2 cellular contexts compared by ENCODE assay signal in genomic region chr13:100362371-100362770, GRCh38.
TF ChIP-seq lines count a peak whose summit lies in the region.

No MANE protein-coding gene starts in this region.

TF ChIP-seq in IMR-90, 13 proteins besides CTCF, POLR2A, EP300 and RAD21:
- TF ChIP-seq MXI1 (IDR thresholded peaks at IDR 0.05; ENCODE audit: borderline replicate concordance, low read depth, low read length) (no peak), BHLHE40 (IDR thresholded peaks at IDR 0.05; ENCODE audit: low read depth, low read length) (no peak), CHD1 (IDR thresholded peaks at IDR 0.05; ENCODE audit: low read depth, low read length) (no peak), RFX5 (IDR thresholded peaks at IDR 0.05; ENCODE audit: low read depth, low read length) (no peak), USF2 (IDR thresholded peaks at IDR 0.05; ENCODE audit: low read depth, low read length) (no peak), CEBPB (IDR thresholded peaks at IDR 0.05; ENCODE audit: low read depth, low read length) (no peak), NFE2L2 (IDR thresholded peaks at IDR 0.05; ENCODE audit: low read depth, low read length) (no peak)

TF ChIP-seq in GM23338, 12 proteins besides CTCF, POLR2A, EP300 and RAD21:
- no peak for TF ChIP-seq NANOG (IDR thresholded peaks at IDR 0.05; ENCODE audit: borderline replicate concordance)
- no peak for TF ChIP-seq JUNB (IDR thresholded peaks at IDR 0.05; ENCODE audit: unreplicated experiment)
- TF ChIP-seq STAT1 (IDR thresholded peaks at IDR 0.05; ENCODE audit: unreplicated experiment), result no peak
- TF ChIP-seq CREB1 (CRISPR knock-in tag; IDR thresholded peaks at IDR 0.05; ENCODE audit: low read depth), result no peak
- no peak for TF ChIP-seq POLR2AphosphoS5 (IDR thresholded peaks at IDR 0.05; ENCODE audit: low read depth)
- no peak for TF ChIP-seq ZNF114 (CRISPR knock-in tag; IDR thresholded peaks at IDR 0.05)
- no peak for TF ChIP-seq REST (IDR thresholded peaks at IDR 0.05; ENCODE audit: unreplicated experiment)
- no peak for TF ChIP-seq ZNF462 (CRISPR knock-in tag; IDR thresholded peaks at IDR 0.05)
- no peak for TF ChIP-seq EZH2phosphoT487 (IDR thresholded peaks at IDR 0.05; ENCODE audit: unreplicated experiment)
- TF ChIP-seq ETS1 (IDR thresholded peaks at IDR 0.05), result no peak
- TF ChIP-seq ZNF331 (CRISPR knock-in tag; IDR thresholded peaks at IDR 0.05; ENCODE audit: low read depth), result no peak
TF ChIP-seq in GM23338: peak in this region for 0.
